ENCODE assay signal across 8 cellular contexts in the genomic region with DNA sequence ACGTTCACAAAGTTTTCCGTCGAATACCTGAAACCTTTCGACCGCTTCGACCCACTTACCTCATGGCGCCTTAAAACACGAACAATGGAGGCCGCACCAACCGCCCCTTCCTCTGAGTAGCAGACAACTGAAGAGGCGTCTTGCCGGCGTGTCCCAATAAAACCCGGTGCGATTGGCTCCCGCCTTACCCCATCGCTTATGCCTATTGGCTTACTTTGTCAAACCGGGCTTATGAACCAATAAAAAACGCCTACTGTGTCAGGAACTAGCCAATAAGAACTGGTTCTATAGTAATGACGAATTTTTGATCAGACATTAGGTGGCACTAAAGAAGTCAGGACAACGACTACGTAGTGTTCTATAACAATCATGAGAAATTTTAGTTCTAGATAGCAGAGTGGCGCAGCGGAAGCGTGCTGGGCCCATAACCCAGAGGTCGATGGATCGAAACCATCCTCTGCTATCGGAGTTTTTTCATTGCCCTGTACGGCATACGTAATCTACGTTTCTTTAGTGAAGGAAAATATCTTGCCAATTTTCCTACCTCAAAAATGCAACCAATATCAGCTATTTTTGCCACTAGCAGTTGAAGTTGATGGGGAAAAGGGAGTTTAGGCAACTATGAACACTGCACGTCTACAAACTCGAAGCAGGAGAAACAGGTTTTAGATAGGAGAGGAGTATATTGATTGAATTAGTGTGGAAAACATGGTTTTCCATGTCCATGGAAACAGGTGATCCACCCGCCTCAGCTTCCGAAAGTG. TPM values are rescaled to one million over a fixed set of nuclear protein-coding genes. Genes with fewer than 3 reads are reported as not detected.
DNase-seq lines count a peak whose midpoint lies in the region; ATAC-seq and TF ChIP-seq lines count a peak whose summit lies in the region.

A gene (minus strand): TSS at position 135 of the 764 bp plus-strand sequence. CDS start 71 bp downstream, at position 64.

- DNase-seq in CD4-positive, CD25-positive, alpha-beta regulatory T cell: peak; percentile 96 to 99 (median 98)
- DNase-seq in NCI-H748 treated with DMSO at 0.1 percent for 48 hours (lab: John Stamatoyannopoulos, UW): peak; percentile 98
- peak; percentile 97 to 98 for DNase-seq in activated CD4-positive, alpha-beta T cell treated with anti-CD3 and anti-CD28 coated beads, Interleukin-2, amount 50 U/mL, for 4 hours
- peak; percentile 95 to 97 (median 97) for DNase-seq in right lobe of liver
- peak; percentile 94 to 97 for DNase-seq in stimulated activated CD4-positive, alpha-beta T cell treated with anti-CD3 and anti-CD28 coated beads, Interleukin-4, amount 100 ng/mL, for 4 hours

- no peak within 1 kb of the TSS for H3K4me3 Mint-ChIP-seq in CD4-positive, CD25-positive, alpha-beta regulatory T cell

- peak; percentile 79 for TF ChIP-seq POLR2A in right lobe of liver (IDR thresholded peaks at IDR 0.05)

- H3K27ac ChIP-seq in CD4-positive, CD25-positive, alpha-beta regulatory T cell (ENCODE audit: insufficient read depth, low read length, poor library complexity, severe bottlenecking): peak within 1 kb of the TSS; percentile 91
- H3K27ac ChIP-seq in duodenal mucosa (ENCODE audit: low read depth, low read length) (peak within 1 kb of the TSS; percentile 68), right lobe of liver (peak within 1 kb of the TSS; percentile 73 to 85 (median 79))

- H3K9ac ChIP-seq in duodenal mucosa (ENCODE audit: low read depth in 1 of 2, low read length in 2 of 2): peak within 1 kb of the TSS; percentile 79 to 97

- H3K4me3 ChIP-seq in CD4-positive, CD25-positive, alpha-beta regulatory T cell (ENCODE audit: low read depth, low read length): peak within 1 kb of the TSS; percentile 99
- peak within 1 kb of the TSS; percentile 87 to 94 for H3K4me3 ChIP-seq in duodenal mucosa (ENCODE audit: low read depth in 1 of 2, low read length in 2 of 2)
- peak within 1 kb of the TSS; percentile 63 to 86 (median 64) for H3K4me3 ChIP-seq in right lobe of liver

- H3K9me3 Mint-ChIP-seq in CD4-positive, CD25-positive, alpha-beta regulatory T cell: peaks cover 0 to 3% (median 0%) of the 10 kb centered on the region in 7 donors

- peaks cover 6 to 32% (median 13%) of the 10 kb centered on the region in 4 donors for H3K4me1 Mint-ChIP-seq in CD4-positive, CD25-positive, alpha-beta regulatory T cell

- no peaks in the 10 kb centered on the region for H3K9me3 ChIP-seq in CD4-positive, CD25-positive, alpha-beta regulatory T cell (ENCODE audit: control insufficient read depth in 2 of 2, low read length in 2 of 2)
- no peaks in the 10 kb centered on the region for H3K9me3 ChIP-seq in duodenal mucosa (ENCODE audit: control insufficient read depth in 1 of 2, low read length in 2 of 2)
- H3K9me3 ChIP-seq in right lobe of liver: no peaks in the 10 kb centered on the region

- under 1% methylated on average over 32 of the region's 35 CpGs for WGBS in right lobe of liver (ENCODE audit: insufficient coverage, low coverage, low lambda C conversion rate, missing lambda C conversion rate)

- H3K36me3 Mint-ChIP-seq in CD4-positive, CD25-positive, alpha-beta regulatory T cell: peaks cover 17% of the 10 kb centered on the region

- TF ChIP-seq CTCF in right lobe of liver (IDR thresholded peaks at IDR 0.05): peak in 3 of 4 donors; percentile 11 to 46 (median 43)

- no peaks in the 10 kb centered on the region for H3K27me3 ChIP-seq in CD4-positive, CD25-positive, alpha-beta regulatory T cell (ENCODE audit: control insufficient read depth, insufficient read depth, low read length)
- H3K27me3 ChIP-seq in duodenal mucosa (ENCODE audit: control insufficient read depth in 1 of 2, insufficient read depth in 2 of 2, low read length in 2 of 2) (no peaks in the 10 kb centered on the region), right lobe of liver (no peaks in the 10 kb centered on the region)

- intact Hi-C loops in right lobe of liver (cut with DNase I): loop anchor here (10.0 kb wide), 2 partner anchors 104 to 314 kb away; a partner anchor contains a TSS

- peaks cover 33% of the 10 kb centered on the region for H3K36me3 ChIP-seq in CD4-positive, CD25-positive, alpha-beta regulatory T cell (ENCODE audit: control insufficient read depth, insufficient read depth, low read length)
- H3K36me3 ChIP-seq in duodenal mucosa (ENCODE audit: control insufficient read depth in 1 of 2, insufficient read depth in 2 of 2, low read length in 2 of 2) (peaks cover 17 to 31% of the 10 kb centered on the region in 2 donors), right lobe of liver (peaks cover 4 to 28% (median 14%) of the 10 kb centered on the region in 4 donors)

- ATAC-seq in CD4-positive, CD25-positive, alpha-beta regulatory T cell (ENCODE audit: low read depth in 2 of 2): peak; percentile 94 to 95
- ATAC-seq in GM19395 (IDR thresholded peaks at IDR 0.05; ENCODE audit: unreplicated experiment): peak; percentile 96
- ATAC-seq in HG03565 (IDR thresholded peaks at IDR 0.05; ENCODE audit: unreplicated experiment): peak; percentile 92
- ATAC-seq in right lobe of liver: peak; percentile 89 to 96 (median 95)

- peaks cover 4% of the 10 kb centered on the region for H3K27me3 Mint-ChIP-seq in CD4-positive, CD25-positive, alpha-beta regulatory T cell

- peaks cover 19% of the 10 kb centered on the region for H3K4me1 ChIP-seq in CD4-positive, CD25-positive, alpha-beta regulatory T cell (ENCODE audit: control insufficient read depth, insufficient read depth, low read length, poor library complexity, severe bottlenecking)
- peaks cover 8 to 11% of the 10 kb centered on the region in 2 donors for H3K4me1 ChIP-seq in duodenal mucosa (ENCODE audit: control insufficient read depth in 1 of 2, insufficient read depth in 2 of 2, low read length in 2 of 2)
- peaks cover 0 to 21% (median 6%) of the 10 kb centered on the region in 4 donors for H3K4me1 ChIP-seq in right lobe of liver

- H3K27ac Mint-ChIP-seq in CD4-positive, CD25-positive, alpha-beta regulatory T cell: no peak within 1 kb of the TSS

RNA-seq across cellular contexts. Expression of the gene that starts here (rescaled TPM):
- 127 TPM for total RNA-seq in CD4-positive, CD25-positive, alpha-beta regulatory T cell
- polyA plus RNA-seq in CD4-positive, CD25-positive, alpha-beta regulatory T cell: 100 to 1,000 TPM; 133 to 162 (median 150) TPM
- total RNA-seq in right lobe of liver: 10 to 100 TPM; 30.2 to 55.9 (median 38.7) TPM

Comparison
In these comparisons a context has a peak if more than half of its experiments do, and no peak if none do; other contexts are left out.
1. Peak in every context shown above with its lines: DNase-seq, ATAC-seq, H3K4me3 ChIP-seq and H3K27ac ChIP-seq.